16 cellular contexts compared by ENCODE assay signal in genomic region chr6:157434349-157435016, GRCh38. TPM values are rescaled to one million over a fixed set of nuclear protein-coding genes. Genes with fewer than 3 reads are reported as not detected.
A peak's percentile ranks its signal among the peaks of the same experiment; 100 is the strongest.
DNase-seq lines count a peak whose midpoint lies in the region; ATAC-seq and TF ChIP-seq lines count a peak whose summit lies in the region.
"Had no signal": no experiment of that assay in that cellular context is flagged by ENCODE, and none has a peak within 500 bp of the region (broad histone marks: within the 10 kb centered on the region; RNA-seq: fewer than 3 reads in every experiment).

No MANE protein-coding gene starts in this region.

- H3K27ac ChIP-seq in dorsolateral prefrontal cortex: peak overlapping the region in 53 of 59 donors; percentile 1 to 85 (median 60)
- H3K27ac ChIP-seq in right lobe of liver: peak overlapping the region in 2 of 3 donors; percentile 50 to 58
- H3K27ac ChIP-seq in skeletal muscle tissue (ENCODE audit: low read depth, low read length): peak overlapping the region; percentile 73

- peak; percentile 66 for DNase-seq in EH (ENCODE audit: low read depth)
- DNase-seq in dorsolateral prefrontal cortex: peak in 2 of 10 donors; percentile 48 to 55
- peak; percentile 81 to 94 (median 89) for DNase-seq in right lobe of liver
- no peak for DNase-seq in activated naive CD4-positive, alpha-beta T cell treated with anti-CD3 and anti-CD28 coated beads, Interleukin-2, amount 50 U/mL, for 16 hours
- DNase-seq in T-helper 2 cell treated with Interferon-gamma antibody and Interleukin-4, amounts not matched to agents 5 μg/mL and 100 μg/mL, for 36 hours (ENCODE audit: low spot score): no peak
- DNase-seq in activated T-helper 1 cell treated with anti-CD3 and anti-CD28 coated beads, Interleukin-12 subunit alpha, Interleukin-12 subunit beta, Interleukin-2, Interleukin-4 antibody, amounts not matched to agents 30 ng/mL and 10 ng/mL and 1 ng/mL, durations not matched to agents 14 hours and 24 hours and 36 hours (ENCODE audit: low spot score): no peak
- DNase-seq in H4 (ENCODE audit: low spot score): no peak
- DNase-seq: activated naive CD4-positive, alpha-beta T cell treated with Interleukin-2 at 50 U/mL for 16 hours; cerebellar nuclear complex; DMS153; immature natural killer cell; naive thymus-derived CD8-positive, alpha-beta T cell; NCI-H146; NCI-H748 treated with DMSO at 0.1 percent for 48 hours had no signal

- H3K4me1 ChIP-seq in right lobe of liver: peaks cover 0 to 28% (median 15%) of the 10 kb centered on the region in 4 donors
- H3K4me1 ChIP-seq in skeletal muscle tissue (ENCODE audit: control insufficient read depth in 3 of 3, insufficient read depth in 3 of 3, low read length in 3 of 3): peaks cover 24 to 38% (median 30%) of the 10 kb centered on the region in 3 donors

- peak overlapping the region in 2 of 3 donors; percentile 4 to 10 for H3K9ac ChIP-seq in skeletal muscle tissue (ENCODE audit: low read depth in 1 of 3, low read length in 3 of 3)

- WGBS in right lobe of liver (ENCODE audit: insufficient coverage, low coverage, low lambda C conversion rate, missing lambda C conversion rate): 44% methylated on average over 13 of the region's 13 CpGs

- H3K4me3 ChIP-seq in dorsolateral prefrontal cortex: peak overlapping the region in 19 of 59 donors; percentile 0 to 41 (median 16)
- H3K4me3 ChIP-seq in right lobe of liver: no peak overlapping the region
- H3K4me3 ChIP-seq in skeletal muscle tissue (ENCODE audit: low read length in 3 of 3): no peak overlapping the region

- ATAC-seq in right lobe of liver: peak; percentile 91 to 96 (median 93)
- ATAC-seq: naive thymus-derived CD8-positive, alpha-beta T cell had no signal

- no peaks in the 10 kb centered on the region for H3K9me3 Mint-ChIP-seq in T-helper 2 cell treated with Interferon-gamma antibody and Interleukin-4, amounts not matched to agents 5 μg/mL and 100 μg/mL, for 36 hours
- no peaks in the 10 kb centered on the region for H3K9me3 Mint-ChIP-seq in activated T-helper 1 cell treated with anti-CD3 and anti-CD28 coated beads, Interleukin-12 subunit alpha, Interleukin-12 subunit beta, Interleukin-2, Interleukin-4 antibody, amounts not matched to agents 30 ng/mL and 10 ng/mL and 1 ng/mL, durations not matched to agents 14 hours and 24 hours and 36 hours
- H3K9me3 Mint-ChIP-seq: immature natural killer cell had no signal

- no peak overlapping the region for H3K4me3 Mint-ChIP-seq in T-helper 2 cell treated with Interferon-gamma antibody and Interleukin-4, amounts not matched to agents 5 μg/mL and 100 μg/mL, for 36 hours
- H3K4me3 Mint-ChIP-seq in activated T-helper 1 cell treated with anti-CD3 and anti-CD28 coated beads, Interleukin-12 subunit alpha, Interleukin-12 subunit beta, Interleukin-2, Interleukin-4 antibody, amounts not matched to agents 30 ng/mL and 10 ng/mL and 1 ng/mL, durations not matched to agents 14 hours and 24 hours and 36 hours: no peak overlapping the region
- H3K4me3 Mint-ChIP-seq: immature natural killer cell; naive thymus-derived CD8-positive, alpha-beta T cell; type B pancreatic cell had no signal

- no peak for TF ChIP-seq POLR2A in right lobe of liver (IDR thresholded peaks at IDR 0.05)

- intact Hi-C loops in dorsolateral prefrontal cortex (cut with DNase I) (loop anchor here in 1 of 2 donors (5.0 kb wide), 1 partner anchor 52 kb away; the partner anchor contains the start of gene ZDHHC14), right lobe of liver (cut with DNase I) (no loop called here)
- intact Hi-C loops in activated T-helper 1 cell treated with anti-CD3 and anti-CD28 coated beads, Interleukin-12 subunit alpha, Interleukin-12 subunit beta, Interleukin-2, Interleukin-4 antibody, amounts not matched to agents 30 ng/mL and 10 ng/mL and 1 ng/mL, durations not matched to agents 14 hours and 24 hours and 36 hours (cut with micrococcal nuclease): no loop called here

- no peaks in the 10 kb centered on the region for H3K36me3 ChIP-seq in right lobe of liver
- H3K36me3 ChIP-seq in skeletal muscle tissue (ENCODE audit: control insufficient read depth in 3 of 3, insufficient read depth in 3 of 3, low read length in 3 of 3): no peaks in the 10 kb centered on the region

- TF ChIP-seq CTCF in dorsolateral prefrontal cortex (IDR thresholded peaks at IDR 0.05 in 54 of 56, conservative IDR thresholded peaks at IDR 0.05 in 2 of 56; ENCODE audit: low read depth in 1 of 56, partially characterized antibody in 56 of 56): no peak
- TF ChIP-seq CTCF in right lobe of liver (IDR thresholded peaks at IDR 0.05): no peak

- peaks cover 2% of the 10 kb centered on the region for H3K27me3 Mint-ChIP-seq in T-helper 2 cell treated with Interferon-gamma antibody and Interleukin-4, amounts not matched to agents 5 μg/mL and 100 μg/mL, for 36 hours (ENCODE audit: low read depth)
- peaks cover 10% of the 10 kb centered on the region for H3K27me3 Mint-ChIP-seq in activated T-helper 1 cell treated with anti-CD3 and anti-CD28 coated beads, Interleukin-12 subunit alpha, Interleukin-12 subunit beta, Interleukin-2, Interleukin-4 antibody, amounts not matched to agents 30 ng/mL and 10 ng/mL and 1 ng/mL, durations not matched to agents 14 hours and 24 hours and 36 hours (ENCODE audit: insufficient read depth)
- H3K27me3 Mint-ChIP-seq: type B pancreatic cell had no signal

- H3K4me1 Mint-ChIP-seq in T-helper 2 cell treated with Interferon-gamma antibody and Interleukin-4, amounts not matched to agents 5 μg/mL and 100 μg/mL, for 36 hours (ENCODE audit: low read depth): no peaks in the 10 kb centered on the region
- H3K4me1 Mint-ChIP-seq in activated T-helper 1 cell treated with anti-CD3 and anti-CD28 coated beads, Interleukin-12 subunit alpha, Interleukin-12 subunit beta, Interleukin-2, Interleukin-4 antibody, amounts not matched to agents 30 ng/mL and 10 ng/mL and 1 ng/mL, durations not matched to agents 14 hours and 24 hours and 36 hours (ENCODE audit: low read depth): peaks cover 16% of the 10 kb centered on the region

- no peaks in the 10 kb centered on the region for H3K27me3 ChIP-seq in dorsolateral prefrontal cortex
- no peaks in the 10 kb centered on the region for H3K27me3 ChIP-seq in right lobe of liver
- no peaks in the 10 kb centered on the region for H3K27me3 ChIP-seq in skeletal muscle tissue (ENCODE audit: control insufficient read depth in 3 of 3, insufficient read depth in 3 of 3, low read length in 3 of 3)

- no peaks in the 10 kb centered on the region for H3K36me3 Mint-ChIP-seq in T-helper 2 cell treated with Interferon-gamma antibody and Interleukin-4, amounts not matched to agents 5 μg/mL and 100 μg/mL, for 36 hours (ENCODE audit: low read depth)
- peaks cover 14% of the 10 kb centered on the region for H3K36me3 Mint-ChIP-seq in activated T-helper 1 cell treated with anti-CD3 and anti-CD28 coated beads, Interleukin-12 subunit alpha, Interleukin-12 subunit beta, Interleukin-2, Interleukin-4 antibody, amounts not matched to agents 30 ng/mL and 10 ng/mL and 1 ng/mL, durations not matched to agents 14 hours and 24 hours and 36 hours (ENCODE audit: low read depth)
- H3K36me3 Mint-ChIP-seq: naive thymus-derived CD8-positive, alpha-beta T cell; type B pancreatic cell had no signal

- H3K27ac Mint-ChIP-seq in T-helper 2 cell treated with Interferon-gamma antibody and Interleukin-4, amounts not matched to agents 5 μg/mL and 100 μg/mL, for 36 hours: no peak overlapping the region
- no peak overlapping the region for H3K27ac Mint-ChIP-seq in activated T-helper 1 cell treated with anti-CD3 and anti-CD28 coated beads, Interleukin-12 subunit alpha, Interleukin-12 subunit beta, Interleukin-2, Interleukin-4 antibody, amounts not matched to agents 30 ng/mL and 10 ng/mL and 1 ng/mL, durations not matched to agents 14 hours and 24 hours and 36 hours
- H3K27ac Mint-ChIP-seq: naive thymus-derived CD8-positive, alpha-beta T cell; type B pancreatic cell had no signal

- no peaks in the 10 kb centered on the region for H3K9me3 ChIP-seq in right lobe of liver
- H3K9me3 ChIP-seq in skeletal muscle tissue (ENCODE audit: control insufficient read depth in 3 of 3, low read length in 3 of 3): no peaks in the 10 kb centered on the region

RNA-seq across cellular contexts. Expression of gene ZDHHC14, which starts 53.5 kb away (rescaled TPM):
- total RNA-seq in dorsolateral prefrontal cortex (10 to 100 TPM; 29.9 to 60.8 (median 40.9) TPM), right lobe of liver (10 to 100 TPM in 4 of 6 experiments, 1 to 10 TPM in 2; 7.3 to 13.0 (median 10.3) TPM), skeletal muscle tissue (6.8 TPM)
- 14.4 and 17.9 TPM in 2 replicates for total RNA-seq in activated T-helper 1 cell treated with anti-CD3 and anti-CD28 coated beads, Interleukin-12 subunit alpha, Interleukin-12 subunit beta, Interleukin-2, Interleukin-4 antibody, amounts not matched to agents 30 ng/mL and 10 ng/mL and 1 ng/mL, durations not matched to agents 14 hours and 24 hours and 36 hours
- total RNA-seq in H4 (2014; rRNA removed; shearing (Covaris generic)): 0.78 and 3.2 TPM in 2 replicates

Comparison
In these comparisons a context has a peak if more than half of its experiments do, and no peak if none do; other contexts are left out.
1. DNase-seq: peak in EH (single experiment) and right lobe of liver (3 of 3); none in activated naive CD4-positive, alpha-beta T cell treated with anti-CD3 and anti-CD28 coated beads, Interleukin-2, amount 50 U/mL, for 16 hours (single experiment), T-helper 2 cell treated with Interferon-gamma antibody and Interleukin-4, amounts not matched to agents 5 μg/mL and 100 μg/mL, for 36 hours (single experiment), activated T-helper 1 cell treated with anti-CD3 and anti-CD28 coated beads, Interleukin-12 subunit alpha, Interleukin-12 subunit beta, Interleukin-2, Interleukin-4 antibody, amounts not matched to agents 30 ng/mL and 10 ng/mL and 1 ng/mL, durations not matched to agents 14 hours and 24 hours and 36 hours (single experiment) and H4 (single experiment).
2. Peak in every context shown above with its lines, with median percentiles within 50 percentile points of each other: H3K27ac ChIP-seq.